In genomic region chr20:37542281-37542680, GRCh38 we compare ENCODE assay signal across 1 cellular context.
A peak's percentile ranks its signal among the peaks of the same experiment; 100 is the strongest.
TF ChIP-seq lines count a peak whose summit lies in the region.

No MANE protein-coding gene starts in this region.

TF ChIP-seq in K562, 482 proteins besides CTCF, POLR2A, EP300 and RAD21 (continues in another document):
- TF ChIP-seq BDP1 (IDR thresholded peaks at IDR 0.05; ENCODE audit: insufficient read depth, insufficient read length) (no peak), ZNF76 (CRISPR knock-in tag; IDR thresholded peaks at IDR 0.05; ENCODE audit: borderline replicate concordance) (peak; percentile 91; the same call in 1 of the 2 replicates), ZBTB17 (CRISPR knock-in tag; IDR thresholded peaks at IDR 0.05) (peak; percentile 93), NFIX (CRISPR knock-in tag; IDR thresholded peaks at IDR 0.05; ENCODE audit: low read depth) (no peak), KLF13 (tag; IDR thresholded peaks at IDR 0.05; ENCODE audit: borderline replicate concordance, low read depth) (no peak), GTF2A2 (tag; IDR thresholded peaks at IDR 0.05) (no peak), ETV5 (CRISPR knock-in tag; IDR thresholded peaks at IDR 0.05; ENCODE audit: low read depth) (no peak), FOSL1 (tag; conservative IDR thresholded peaks at IDR 0.05) (no peak), ATF3 (IDR thresholded peaks at IDR 0.05) (no peak), ATF3 (CRISPR knock-in tag; conservative IDR thresholded peaks at IDR 0.05) (no peak), KLF16 (IDR thresholded peaks at IDR 0.05) (no peak), ILK (tag; IDR thresholded peaks at IDR 0.05; ENCODE audit: borderline replicate concordance, low read depth) (peak; percentile 57; the same call in 1 of the 2 replicates), ZNF444 (CRISPR knock-in tag; IDR thresholded peaks at IDR 0.05) (peak; percentile 77), ZNF197 (CRISPR knock-in tag; IDR thresholded peaks at IDR 0.05; ENCODE audit: low read depth) (peak; percentile 94), PML (IDR thresholded peaks at IDR 0.05; ENCODE audit: low read length) (no peak), SRF (CRISPR knock-in tag; IDR thresholded peaks at IDR 0.05) (no peak), NFXL1 (CRISPR knock-in tag; IDR thresholded peaks at IDR 0.05) (no peak), ZNF121 (CRISPR knock-in tag; conservative IDR thresholded peaks at IDR 0.05) (no peak), NUFIP1 (IDR thresholded peaks at IDR 0.05; ENCODE audit: partially characterized antibody) (no peak), MTA3 (IDR thresholded peaks at IDR 0.05; ENCODE audit: borderline replicate concordance) (no peak), SREBF2 (CRISPR knock-in tag; IDR thresholded peaks at IDR 0.05) (no peak), NFIC (IDR thresholded peaks at IDR 0.05) (no peak), SLC30A9 (CRISPR knock-in tag; IDR thresholded peaks at IDR 0.05) (no peak), MYC (IDR thresholded peaks at IDR 0.05; ENCODE audit: low read depth, low read length) (no peak), MYC (CRISPR knock-in tag; IDR thresholded peaks at IDR 0.05; ENCODE audit: borderline replicate concordance, low read depth) (peak; percentile 73; the same call in 1 of the 2 replicates), HDGF (IDR thresholded peaks at IDR 0.05) (no peak), ZNF561 (CRISPR knock-in tag; conservative IDR thresholded peaks at IDR 0.05) (0 out of 2 replicates have a peak, but pooled peaks have one; percentile 64), CSDE1 (IDR thresholded peaks at IDR 0.05) (no peak), SAFB (IDR thresholded peaks at IDR 0.05; ENCODE audit: borderline replicate concordance, low read depth, low read length) (no peak), ZNF174 (CRISPR knock-in tag; IDR thresholded peaks at IDR 0.05) (0 out of 2 replicates have a peak, but pooled peaks have one; percentile 22), TEAD2 (tag; IDR thresholded peaks at IDR 0.05) (peak; percentile 53; the same call in 1 of the 2 replicates), MED1 (CRISPR knock-in tag; IDR thresholded peaks at IDR 0.05; ENCODE audit: borderline replicate concordance) (no peak), ZKSCAN3 (CRISPR knock-in tag; IDR thresholded peaks at IDR 0.05) (0 out of 2 replicates have a peak, but pooled peaks have one; percentile 33), TBP (optimal IDR thresholded peaks at IDR 0.05; ENCODE audit: low read depth, low read length) (no peak), ZHX1 (conservative IDR thresholded peaks at IDR 0.05; ENCODE audit: low read length) (no peak), NR4A1 (CRISPR knock-in tag; IDR thresholded peaks at IDR 0.05) (no peak), NR4A1 (tag; IDR thresholded peaks at IDR 0.05) (peak; percentile 98), ADNP (tag; IDR thresholded peaks at IDR 0.05) (no peak), ZNF507 (tag; conservative IDR thresholded peaks at IDR 0.05) (no peak), IRF2 (CRISPR knock-in tag; IDR thresholded peaks at IDR 0.05) (no peak), GTF2F1 (IDR thresholded peaks at IDR 0.05; ENCODE audit: low read depth, low read length) (no peak), SETDB1 (IDR thresholded peaks at IDR 0.05; ENCODE audit: low read length) (no peak), ZNF175 (CRISPR knock-in tag; IDR thresholded peaks at IDR 0.05; ENCODE audit: low read depth) (peak; percentile 79), ZNF764 (CRISPR knock-in tag; IDR thresholded peaks at IDR 0.05; ENCODE audit: low read depth) (no peak), ZBTB2 (IDR thresholded peaks at IDR 0.05) (no peak), NELFE (IDR thresholded peaks at IDR 0.05; ENCODE audit: insufficient read depth, insufficient read length) (no peak), FOXA3 (CRISPR knock-in tag; conservative IDR thresholded peaks at IDR 0.05 in 1 of 2, IDR thresholded peaks at IDR 0.05 in 1 of 2) (no peak), ZSCAN32 (CRISPR knock-in tag; IDR thresholded peaks at IDR 0.05) (peak; percentile 67; the same call in 1 of the 2 replicates), DPF2 (IDR thresholded peaks at IDR 0.05) (no peak), POLR3A (IDR thresholded peaks at IDR 0.05; ENCODE audit: borderline replicate concordance, extremely low read depth, insufficient read depth, insufficient read length) (no peak), NRF1 (conservative IDR thresholded peaks at IDR 0.05 in 1 of 2, IDR thresholded peaks at IDR 0.05 in 1 of 2) (no peak), RFX5 (IDR thresholded peaks at IDR 0.05; ENCODE audit: low read depth, low read length) (no peak), TCFL5 (CRISPR knock-in tag; conservative IDR thresholded peaks at IDR 0.05) (peak; percentile 93), KAT8 (IDR thresholded peaks at IDR 0.05; ENCODE audit: low read depth) (no peak), PHTF2 (CRISPR knock-in tag; IDR thresholded peaks at IDR 0.05) (no peak), ZNF445 (CRISPR knock-in tag; IDR thresholded peaks at IDR 0.05; ENCODE audit: low read depth) (no peak), GATAD2B (IDR thresholded peaks at IDR 0.05; ENCODE audit: borderline replicate concordance) (no peak), RAD51 (IDR thresholded peaks at IDR 0.05; ENCODE audit: borderline replicate concordance, low read depth) (no peak), MEF2D (tag; conservative IDR thresholded peaks at IDR 0.05; ENCODE audit: low read depth) (peak; percentile 85), BCL6 (CRISPR knock-in tag; IDR thresholded peaks at IDR 0.05) (peak; percentile 90), TEAD4 (IDR thresholded peaks at IDR 0.05; ENCODE audit: low read length) (no peak), TEAD4 (CRISPR knock-in tag; IDR thresholded peaks at IDR 0.05; ENCODE audit: borderline replicate concordance) (no peak), NBN (IDR thresholded peaks at IDR 0.05; ENCODE audit: low read depth) (no peak), XRCC3 (IDR thresholded peaks at IDR 0.05) (no peak), JUNB (CRISPR knock-in tag; conservative IDR thresholded peaks at IDR 0.05) (0 out of 2 replicates have a peak, but pooled peaks have one; percentile 27), FIP1L1 (IDR thresholded peaks at IDR 0.05; ENCODE audit: low read depth, low read length, poor library complexity, severe bottlenecking) (no peak), ZNF644 (tag; IDR thresholded peaks at IDR 0.05; ENCODE audit: low read depth) (peak; percentile 68; the same call in 1 of the 2 replicates), ZKSCAN1 (IDR thresholded peaks at IDR 0.05; ENCODE audit: low read depth, low read length) (no peak), ZNF316 (IDR thresholded peaks at IDR 0.05) (no peak), ZNF41 (CRISPR knock-in tag; conservative IDR thresholded peaks at IDR 0.05) (peak; percentile 88; the same call in 1 of the 2 replicates), PURB (CRISPR knock-in tag; IDR thresholded peaks at IDR 0.05; ENCODE audit: low read depth) (no peak), PHF21A (IDR thresholded peaks at IDR 0.05; ENCODE audit: borderline replicate concordance, low read depth) (no peak), POLR2AphosphoS5 (IDR thresholded peaks at IDR 0.05; ENCODE audit: control insufficient read depth, insufficient read depth, low read depth, low read length) (no peak), ETV1 (tag; conservative IDR thresholded peaks at IDR 0.05; ENCODE audit: low read depth) (no peak), IFI16 (CRISPR knock-in tag; IDR thresholded peaks at IDR 0.05) (no peak)
- TF ChIP-seq, protein P1, sequence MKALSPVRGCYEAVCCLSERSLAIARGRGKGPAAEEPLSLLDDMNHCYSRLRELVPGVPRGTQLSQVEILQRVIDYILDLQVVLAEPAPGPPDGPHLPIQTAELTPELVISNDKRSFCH (CRISPR knock-in tag; IDR thresholded peaks at IDR 0.05): no peak
- TF ChIP-seq, protein P1 (tag; IDR thresholded peaks at IDR 0.05): peak; percentile 96
- TF ChIP-seq, protein P2, sequence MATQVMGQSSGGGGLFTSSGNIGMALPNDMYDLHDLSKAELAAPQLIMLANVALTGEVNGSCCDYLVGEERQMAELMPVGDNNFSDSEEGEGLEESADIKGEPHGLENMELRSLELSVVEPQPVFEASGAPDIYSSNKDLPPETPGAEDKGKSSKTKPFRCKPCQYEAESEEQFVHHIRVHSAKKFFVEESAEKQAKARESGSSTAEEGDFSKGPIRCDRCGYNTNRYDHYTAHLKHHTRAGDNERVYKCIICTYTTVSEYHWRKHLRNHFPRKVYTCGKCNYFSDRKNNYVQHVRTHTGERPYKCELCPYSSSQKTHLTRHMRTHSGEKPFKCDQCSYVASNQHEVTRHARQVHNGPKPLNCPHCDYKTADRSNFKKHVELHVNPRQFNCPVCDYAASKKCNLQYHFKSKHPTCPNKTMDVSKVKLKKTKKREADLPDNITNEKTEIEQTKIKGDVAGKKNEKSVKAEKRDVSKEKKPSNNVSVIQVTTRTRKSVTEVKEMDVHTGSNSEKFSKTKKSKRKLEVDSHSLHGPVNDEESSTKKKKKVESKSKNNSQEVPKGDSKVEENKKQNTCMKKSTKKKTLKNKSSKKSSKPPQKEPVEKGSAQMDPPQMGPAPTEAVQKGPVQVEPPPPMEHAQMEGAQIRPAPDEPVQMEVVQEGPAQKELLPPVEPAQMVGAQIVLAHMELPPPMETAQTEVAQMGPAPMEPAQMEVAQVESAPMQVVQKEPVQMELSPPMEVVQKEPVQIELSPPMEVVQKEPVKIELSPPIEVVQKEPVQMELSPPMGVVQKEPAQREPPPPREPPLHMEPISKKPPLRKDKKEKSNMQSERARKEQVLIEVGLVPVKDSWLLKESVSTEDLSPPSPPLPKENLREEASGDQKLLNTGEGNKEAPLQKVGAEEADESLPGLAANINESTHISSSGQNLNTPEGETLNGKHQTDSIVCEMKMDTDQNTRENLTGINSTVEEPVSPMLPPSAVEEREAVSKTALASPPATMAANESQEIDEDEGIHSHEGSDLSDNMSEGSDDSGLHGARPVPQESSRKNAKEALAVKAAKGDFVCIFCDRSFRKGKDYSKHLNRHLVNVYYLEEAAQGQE (CRISPR knock-in tag; IDR thresholded peaks at IDR 0.05; ENCODE audit: low read depth): peak; percentile 79
- TF ChIP-seq, protein P3, sequence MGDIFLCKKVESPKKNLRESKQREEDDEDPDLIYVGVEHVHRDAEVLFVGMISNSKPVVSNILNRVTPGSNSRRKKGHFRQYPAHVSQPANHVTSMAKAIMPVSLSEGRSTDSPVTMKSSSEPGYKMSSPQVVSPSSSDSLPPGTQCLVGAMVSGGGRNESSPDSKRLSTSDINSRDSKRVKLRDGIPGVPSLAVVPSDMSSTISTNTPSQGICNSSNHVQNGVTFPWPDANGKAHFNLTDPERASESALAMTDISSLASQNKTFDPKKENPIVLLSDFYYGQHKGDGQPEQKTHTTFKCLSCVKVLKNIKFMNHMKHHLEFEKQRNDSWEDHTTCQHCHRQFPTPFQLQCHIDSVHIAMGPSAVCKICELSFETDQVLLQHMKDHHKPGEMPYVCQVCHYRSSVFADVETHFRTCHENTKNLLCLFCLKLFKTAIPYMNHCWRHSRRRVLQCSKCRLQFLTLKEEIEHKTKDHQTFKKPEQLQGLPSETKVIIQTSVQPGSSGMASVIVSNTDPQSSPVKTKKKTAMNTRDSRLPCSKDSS (IDR thresholded peaks at IDR 0.05; ENCODE audit: low read depth, partially characterized antibody): no peak
- TF ChIP-seq, protein P4, sequence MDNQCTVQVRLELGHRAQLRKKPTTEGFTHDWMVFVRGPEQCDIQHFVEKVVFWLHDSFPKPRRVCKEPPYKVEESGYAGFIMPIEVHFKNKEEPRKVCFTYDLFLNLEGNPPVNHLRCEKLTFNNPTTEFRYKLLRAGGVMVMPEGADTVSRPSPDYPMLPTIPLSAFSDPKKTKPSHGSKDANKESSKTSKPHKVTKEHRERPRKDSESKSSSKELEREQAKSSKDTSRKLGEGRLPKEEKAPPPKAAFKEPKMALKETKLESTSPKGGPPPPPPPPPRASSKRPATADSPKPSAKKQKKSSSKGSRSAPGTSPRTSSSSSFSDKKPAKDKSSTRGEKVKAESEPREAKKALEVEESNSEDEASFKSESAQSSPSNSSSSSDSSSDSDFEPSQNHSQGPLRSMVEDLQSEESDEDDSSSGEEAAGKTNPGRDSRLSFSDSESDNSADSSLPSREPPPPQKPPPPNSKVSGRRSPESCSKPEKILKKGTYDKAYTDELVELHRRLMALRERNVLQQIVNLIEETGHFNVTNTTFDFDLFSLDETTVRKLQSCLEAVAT (IDR thresholded peaks at IDR 0.05): no peak
